ENCODE assay signal across 7 cellular contexts in genomic region chr6:33694401-33694931, GRCh38. TPM values are rescaled to one million over a fixed set of nuclear protein-coding genes. Genes with fewer than 3 reads are reported as not detected.
DNase-seq lines count a peak whose midpoint lies in the region; ATAC-seq lines count a peak whose summit lies in the region.

No MANE protein-coding gene starts in this region.

- peaks cover 4 to 42% of the 10 kb centered on the region in 2 donors for H3K36me3 ChIP-seq in esophagus (ENCODE audit: control insufficient read depth in 2 of 2, insufficient read depth in 2 of 2, low read length in 1 of 2)

- no peaks in the 10 kb centered on the region for H3K27me3 ChIP-seq in esophagus (ENCODE audit: control insufficient read depth in 1 of 2, insufficient read depth in 2 of 2, low read length in 2 of 2)

- H3K4me3 ChIP-seq in esophagus (ENCODE audit: low read depth in 1 of 2, low read length in 2 of 2): no peak overlapping the region

- H3K4me1 ChIP-seq in esophagus (ENCODE audit: control insufficient read depth in 2 of 2, insufficient read depth in 2 of 2, low read length in 1 of 2): peaks cover 6 to 15% of the 10 kb centered on the region in 2 donors

- no peak for ATAC-seq in HG03025 (IDR thresholded peaks at IDR 0.05; ENCODE audit: low FRiP score, unreplicated experiment)

- WGBS in esophagus, 2 donors: 40 to 50% methylated on average over 19 of the region's 19 CpGs

- peak overlapping the region; percentile 24 to 66 for H3K27ac ChIP-seq in esophagus (ENCODE audit: low read depth in 2 of 2, low read length in 1 of 2)

- peak; percentile 54 for DNase-seq in NCI-H460 (ENCODE audit: extremely low read depth, low read depth)
- DNase-seq in activated CD8-positive, alpha-beta memory T cell treated with anti-CD3 and anti-CD28 coated beads, Interleukin-2, amount 50 U/mL, for 4 hours: peak; percentile 64
- peak; percentile 56 to 66 (median 63) for DNase-seq in stimulated activated CD4-positive, alpha-beta T cell treated with anti-CD3 and anti-CD28 coated beads, Interleukin-12 subunit alpha, Interleukin-12 subunit beta, amount 100 ng/mL, for 48 hours (ENCODE audit: low read depth in 2 of 3, low spot score in 1 of 3)
- no peak for DNase-seq in NCI-H1436 treated with DMSO at 0.1 percent for 48 hours (lab: John Stamatoyannopoulos, UW)
- no peak for DNase-seq in NCI-H1092 (lab: John Stamatoyannopoulos, UW)

- H3K9me3 ChIP-seq in esophagus (ENCODE audit: control insufficient read depth in 2 of 2, insufficient read depth in 1 of 2, low read depth in 1 of 2, low read length in 1 of 2): no peaks in the 10 kb centered on the region

RNA-seq across cellular contexts. Expression of gene UQCC2, which starts 17.0 kb away (rescaled TPM):
- 29.2 and 40.8 TPM in 2 replicates for total RNA-seq in NCI-H460 (2014; rRNA removed; shearing (Covaris generic))
- 159 and 206 TPM in 2 replicates for polyA plus RNA-seq in NCI-H460 (2014; cell fraction: nucleus; rRNA removed)
- 10 to 100 TPM; 56.1 to 93.7 TPM for polyA plus RNA-seq in esophagus

RNA-seq across cellular contexts. Expression of gene IP6K3, which starts 52.2 kb away (rescaled TPM):
- total RNA-seq in NCI-H460 (2014; rRNA removed; shearing (Covaris generic)): not detected in 2 replicates
- polyA plus RNA-seq in NCI-H460 (2014; cell fraction: nucleus; rRNA removed): not detected in 2 replicates
- polyA plus RNA-seq in esophagus: under 1 TPM; 0.65 to 0.96 TPM

Comparison
In these comparisons a context has a peak if more than half of its experiments do, and no peak if none do; other contexts are left out.
1. DNase-seq: peak in NCI-H460 (single experiment), activated CD8-positive, alpha-beta memory T cell treated with anti-CD3 and anti-CD28 coated beads, Interleukin-2, amount 50 U/mL, for 4 hours (single experiment) and stimulated activated CD4-positive, alpha-beta T cell treated with anti-CD3 and anti-CD28 coated beads, Interleukin-12 subunit alpha, Interleukin-12 subunit beta, amount 100 ng/mL, for 48 hours (3 of 3); none in NCI-H1436 treated with DMSO at 0.1 percent for 48 hours (single experiment) and NCI-H1092 (single experiment).